9 cellular contexts compared by ENCODE assay signal in genomic region chr18:2687390-2688001, GRCh38. TPM values are rescaled to one million over a fixed set of nuclear protein-coding genes. Genes with fewer than 3 reads are reported as not detected.
DNase-seq lines count a peak whose midpoint lies in the region; ATAC-seq, FAIRE-seq and TF ChIP-seq lines count a peak whose summit lies in the region.
"Had no signal": no experiment of that assay in that cellular context is flagged by ENCODE, and none has a peak within 500 bp of the region (broad histone marks: within the 10 kb centered on the region; RNA-seq: fewer than 3 reads in every experiment).

No MANE protein-coding gene starts in this region.

- no peak overlapping the region for H3K4ac ChIP-seq in H1 (replicated peaks; ENCODE audit: insufficient read length, low read depth, low read length)

- no peak overlapping the region for H2BK15ac ChIP-seq in H1 (ENCODE audit: low read length)

- H3K18ac ChIP-seq in H1 (ENCODE audit: extremely low read depth, low read length) = no peak overlapping the region

- 94% methylated on average over 3 of the region's 3 CpGs; no CpG with 5 or more reads in 1 of the 2 experiments for WGBS in H1 (ENCODE audit: extremely low coverage in 1 of 2, insufficient coverage in 1 of 2, insufficient read length in 1 of 2, insufficient replicate concordance in 2 of 2, low coverage in 1 of 2, low lambda C conversion rate in 2 of 2, missing lambda C conversion rate in 1 of 2), 2 experiments

- no peak overlapping the region for H4K5ac ChIP-seq in H1 (ENCODE audit: insufficient read length, low read depth, low read length)

- no peak overlapping the region for H2BK5ac ChIP-seq in H1 (ENCODE audit: low read depth, low read length)

- H3K27me3 ChIP-seq in H1 (replicated peaks in 1 of 4; ENCODE audit: control insufficient read depth in 3 of 4, extremely low read depth in 1 of 4, insufficient read depth in 3 of 4, low read length in 3 of 4) (no peaks in the 10 kb centered on the region), gastrocnemius medialis (no peaks in the 10 kb centered on the region)
- H3K27me3 ChIP-seq: transverse colon had no signal

- peaks cover 0 to 4% of the 10 kb centered on the region in 2 experiments; a peak in 1 of 4 replicates for H3K9me3 ChIP-seq in H1 (ENCODE audit: insufficient read depth in 2 of 2, low read depth in 1 of 2, low read length in 1 of 2)
- H3K9me3 ChIP-seq in gastrocnemius medialis = no peaks in the 10 kb centered on the region

- H3K36me3 ChIP-seq in H1 (ENCODE audit: control insufficient read depth in 2 of 4, insufficient read depth in 4 of 4, low read length in 3 of 4) (peaks cover 0 to 24% (median 7%) of the 10 kb centered on the region in 4 experiments; a peak in 4 of 8 replicates), gastrocnemius medialis (peaks cover 0 to 39% of the 10 kb centered on the region in 2 donors)

- H3K4me1 ChIP-seq in H1 (replicated peaks in 1 of 4; ENCODE audit: control insufficient read depth in 3 of 4, insufficient read depth in 4 of 4, low read length in 3 of 4) = no peaks in the 10 kb centered on the region
- H3K4me1 ChIP-seq in gastrocnemius medialis = no peaks in the 10 kb centered on the region

- no peak overlapping the region for H2BK120ac ChIP-seq in H1 (replicated peaks; ENCODE audit: low read depth, low read length)

- DNase-seq in GM13977 (ENCODE audit: low spot score) (peak; percentile 35), H1 (ENCODE audit: low read depth in 1 of 2, low spot score in 2 of 2) (no peak), gastrocnemius medialis (no peak), SKM-1 treated with dmso at 0.1 percent for 144 hours (lab: John Stamatoyannopoulos, UW; ENCODE audit: unreplicated experiment) (no peak), GM03348 (ENCODE audit: low spot score) (no peak)
- DNase-seq: transverse colon had no signal

- no peaks in the 10 kb centered on the region for H3K79me1 ChIP-seq in H1 (ENCODE audit: low read depth, low read length)

- FAIRE-seq in H1 (lab: Jason Lieb, UNC) = peak; percentile 13

- H3K23me2 ChIP-seq in H1 (ENCODE audit: low read depth, low read length) = no peaks in the 10 kb centered on the region; the same call in 1 of the 2 replicates

- intact Hi-C loops in gastrocnemius medialis (cut with DNase I; ENCODE audit: low total_unique reads) = no loop called here

- H4K20me1 ChIP-seq in H1 (replicated peaks in 1 of 2; ENCODE audit: control insufficient read depth in 1 of 2, insufficient read depth in 2 of 2, low read length in 2 of 2) = no peaks in the 10 kb centered on the region

- no peak for TF ChIP-seq RAD21 in H1 (IDR thresholded peaks at IDR 0.05 in 1 of 2, conservative IDR thresholded peaks at IDR 0.05 in 1 of 2; ENCODE audit: low read depth in 2 of 2, low read length in 2 of 2)

- POLR2A ChIA-PET in H1 (lab: Charles Lee; ENCODE audit: partially characterized antibody) = no interaction called here

- peaks cover 0 to 20% of the 10 kb centered on the region in 2 experiments; a peak in 3 of 4 replicates for H3K79me2 ChIP-seq in H1 (ENCODE audit: control insufficient read depth in 1 of 2, insufficient read depth in 2 of 2, low read length in 2 of 2)

- no peak overlapping the region for H3K14ac ChIP-seq in H1 (ENCODE audit: insufficient read length)

- TF ChIP-seq EP300 in H1 (IDR thresholded peaks at IDR 0.05; ENCODE audit: borderline replicate concordance in 1 of 2, low read depth in 2 of 2, low read length in 2 of 2) = no peak

- H4K91ac ChIP-seq in H1 (replicated peaks; ENCODE audit: insufficient read length, low read length) = no peak overlapping the region

- no peak overlapping the region for H3K27ac ChIP-seq in H1 (ENCODE audit: low read depth, low read length)
- H3K27ac ChIP-seq in gastrocnemius medialis = no peak overlapping the region
- H3K27ac ChIP-seq: transverse colon had no signal

- H4K8ac ChIP-seq in H1 (ENCODE audit: extremely low read depth, insufficient read depth, low read length) = no peak overlapping the region

- no peak overlapping the region for H3K9ac ChIP-seq in H1 (replicated peaks in 1 of 4; ENCODE audit: extremely low read depth in 1 of 4, low read depth in 3 of 4, low read length in 3 of 4)

- ATAC-seq in GM19452 (IDR thresholded peaks at IDR 0.05; ENCODE audit: unreplicated experiment) (peak; percentile 68), HG03378 (IDR thresholded peaks at IDR 0.05; ENCODE audit: unreplicated experiment) (peak; percentile 65), GM21529 (IDR thresholded peaks at IDR 0.05; ENCODE audit: unreplicated experiment) (no peak), gastrocnemius medialis (no peak)

- H3K4me2 ChIP-seq in H1 (ENCODE audit: insufficient read depth in 1 of 2, low read depth in 2 of 2, low read length in 2 of 2) = no peak overlapping the region

- no peak overlapping the region for H2BK12ac ChIP-seq in H1 (ENCODE audit: low read depth, low read length)

- H3K4me3 ChIP-seq in H1 (ENCODE audit: extremely low read depth in 1 of 4, insufficient read depth in 2 of 4, low read depth in 3 of 4, low read length in 4 of 4) (no peak overlapping the region), gastrocnemius medialis (no peak overlapping the region)
- H3K4me3 ChIP-seq: transverse colon had no signal

- in situ Hi-C loops in GM13977 (cut with MboI; ENCODE audit: low pct_unique_long_range_greater_than_20kb, low sequenced_read_pairs, unreplicated experiment) = no loop called here
- in situ Hi-C loops in gastrocnemius medialis (cut with MboI; ENCODE audit: low sequenced_read_pairs in 4 of 4) = no loop called here

- CTCF ChIA-PET in H1 (lab: Charles Lee; ENCODE audit: partially characterized antibody) = interaction anchor here (1.0 kb wide), 1 partner anchor 13 kb away, joined by 3 read pairs; no protein-coding TSS in a partner anchor

- H2AK5ac ChIP-seq in H1 (ENCODE audit: low read depth, low read length) = no peak overlapping the region

- TF ChIP-seq CTCF in GM13977 (IDR thresholded peaks at IDR 0.05; ENCODE audit: extremely low read depth, insufficient read depth, missing control alignments) (no peak), H1 (IDR thresholded peaks at IDR 0.05; ENCODE audit: control extremely low read depth in 1 of 3, insufficient read depth in 1 of 3, low read depth in 1 of 3, low read length in 3 of 3) (no peak), gastrocnemius medialis (IDR thresholded peaks at IDR 0.05 in 4 of 5, conservative IDR thresholded peaks at IDR 0.05 in 1 of 5) (no peak)

- TF ChIP-seq POLR2A in H1 (IDR thresholded peaks at IDR 0.05; ENCODE audit: control extremely low read depth in 1 of 2, low read depth in 2 of 2, low read length in 2 of 2) (no peak), gastrocnemius medialis (IDR thresholded peaks at IDR 0.05) (no peak)

- no peak overlapping the region for H2BK20ac ChIP-seq in H1 (ENCODE audit: low read length)

- no peak overlapping the region for H3K23ac ChIP-seq in H1 (ENCODE audit: insufficient read length)

- no peak overlapping the region for H2AFZ ChIP-seq in H1 (ENCODE audit: low read length)

- H3K56ac ChIP-seq in H1 (replicated peaks; ENCODE audit: insufficient read length, low read depth, low read length) = no peak overlapping the region

TF ChIP-seq in H1, 55 proteins besides CTCF, POLR2A, EP300 and RAD21:
- no peak for TF ChIP-seq POU5F1 (IDR thresholded peaks at IDR 0.05; ENCODE audit: low read depth, low read length)
- TF ChIP-seq JUND (IDR thresholded peaks at IDR 0.05; ENCODE audit: low read length) = no peak
- no peak for TF ChIP-seq RXRA (IDR thresholded peaks at IDR 0.05; ENCODE audit: insufficient read depth, low read depth, low read length)
- no peak for TF ChIP-seq CHD1 (IDR thresholded peaks at IDR 0.05; ENCODE audit: low read depth, low read length)
- no peak for TF ChIP-seq RBBP5 (IDR thresholded peaks at IDR 0.05; ENCODE audit: borderline replicate concordance, low read depth, low read length)
- no peak for TF ChIP-seq SUZ12 (IDR thresholded peaks at IDR 0.05; ENCODE audit: low read length)
- no peak for TF ChIP-seq SP1 (IDR thresholded peaks at IDR 0.05; ENCODE audit: low read depth, low read length)
- no peak for TF ChIP-seq TBP (IDR thresholded peaks at IDR 0.05; ENCODE audit: low read depth, low read length)
- no peak for TF ChIP-seq SP4 (IDR thresholded peaks at IDR 0.05; ENCODE audit: low read length)

RNA-seq across cellular contexts. Expression of gene SMCHD1, which starts 32.0 kb away (rescaled TPM):
- total RNA-seq in H1 (2021; fragmentation: NEBNext Ultra II Directional; extraction: Animal tissue kit (Norgen Biotek cat#: 25700)) = 32.0 and 32.4 TPM in 2 replicates
- 4.5 and 9.3 TPM in 2 replicates for polyA plus RNA-seq in H1 (2011; rRNA removed)
- 10.3 TPM for polyA plus RNA-seq in H1 (2011; cell fraction: cytosol; rRNA removed)
- polyA plus RNA-seq in H1 (2011; cell fraction: nucleus; rRNA removed) = 8.2 TPM
- polyA plus RNA-seq in H1 (2012, experiment 1 of 2) = 12.7 to 24.1 TPM (median 17.1 TPM) in 4 replicates
- polyA plus RNA-seq in H1 (2012, experiment 2 of 2) = 0.68 TPM
- polyA plus RNA-seq in H1 (2013, experiment 1 of 2) = 13.5 TPM
- polyA plus RNA-seq in H1 (2013, experiment 2 of 2) = 12.6 TPM
- polyA minus RNA-seq in H1 (2011; rRNA and poly(A)+ RNA removed) = 27.9 and 41.4 TPM in 2 replicates
- 46.4 TPM for polyA minus RNA-seq in H1 (2011; cell fraction: cytosol; rRNA and poly(A)+ RNA removed)
- polyA minus RNA-seq in H1 (2011; cell fraction: nucleus; rRNA and poly(A)+ RNA removed) = 85.6 TPM
- total RNA-seq in gastrocnemius medialis = 10 to 100 TPM; 16.2 to 43.6 (median 22.7) TPM

Comparison
In these comparisons a context has a peak if more than half of its experiments do, and no peak if none do; other contexts are left out.
1. ATAC-seq: peak in GM19452 (single experiment) and HG03378 (single experiment); none in GM21529 (single experiment) and gastrocnemius medialis (0 of 2).